In genomic region chr1:26740023-26740422, GRCh38 we compare ENCODE assay signal across 16 cellular contexts. TPM values are rescaled to one million over a fixed set of nuclear protein-coding genes. Genes with fewer than 3 reads are reported as not detected.
A peak's percentile ranks its signal among the peaks of the same experiment; 100 is the strongest.
DNase-seq lines count a peak whose midpoint lies in the region; ATAC-seq and TF ChIP-seq lines count a peak whose summit lies in the region.
"Had no signal": no experiment of that assay in that cellular context is flagged by ENCODE, and none has a peak within 500 bp of the region (broad histone marks: within the 10 kb centered on the region; RNA-seq: fewer than 3 reads in every experiment).

No MANE protein-coding gene starts in this region.

- POLR2A ChIA-PET in activated CD4-positive, alpha-beta T cell treated with anti-CD3 and anti-CD28 coated beads for 36 hours (lab: Charles Lee) = interaction anchor here (0.9 to 1.9 kb wide), 5 partner anchors 18 to 125 kb away, joined by 4 to 11 read pairs (median 5); no protein-coding TSS in a partner anchor

- H3K27me3 ChIP-seq in MM.1S (replicated peaks; ENCODE audit: insufficient read depth, low read length) (no peaks in the 10 kb centered on the region), body of pancreas (no peaks in the 10 kb centered on the region), neutrophil (no peaks in the 10 kb centered on the region), breast epithelium (no peaks in the 10 kb centered on the region)
- H3K27me3 ChIP-seq: heart left ventricle, thyroid gland had no signal

- peaks cover 85% of the 10 kb centered on the region for H3K4me1 ChIP-seq in MM.1S (ENCODE audit: low read length)
- H3K4me1 ChIP-seq in body of pancreas = peaks cover 27% of the 10 kb centered on the region
- peaks cover 23 to 24% of the 10 kb centered on the region in 2 experiments for H3K4me1 ChIP-seq in neutrophil (ENCODE audit: control insufficient read depth in 1 of 2, insufficient read depth in 1 of 2, low read depth in 1 of 2, low read length in 1 of 2)
- H3K4me1 ChIP-seq in breast epithelium = peaks cover 0 to 4% of the 10 kb centered on the region in 2 donors

- CTCF ChIA-PET in activated CD4-positive, alpha-beta T cell treated with anti-CD3 and anti-CD28 coated beads for 36 hours (lab: Charles Lee) = interaction anchor here (0.7 to 2.9 kb wide), 5 partner anchors 34 to 136 kb away, joined by 3 to 19 read pairs (median 5); no protein-coding TSS in a partner anchor

- H3K9me3 ChIP-seq in MM.1S (replicated peaks; ENCODE audit: insufficient read depth, low read length) = no peaks in the 10 kb centered on the region
- H3K9me3 ChIP-seq in body of pancreas = no peaks in the 10 kb centered on the region
- no peaks in the 10 kb centered on the region for H3K9me3 ChIP-seq in neutrophil
- H3K9me3 ChIP-seq in breast epithelium = no peaks in the 10 kb centered on the region
- H3K9me3 ChIP-seq: A549, heart left ventricle, thyroid gland had no signal

- H3K4me3 Mint-ChIP-seq in activated CD4-positive, alpha-beta T cell treated with anti-CD3 and anti-CD28 coated beads for 36 hours = no peak overlapping the region

- peaks cover 61% of the 10 kb centered on the region for H3K36me3 Mint-ChIP-seq in activated CD4-positive, alpha-beta T cell treated with anti-CD3 and anti-CD28 coated beads for 36 hours (ENCODE audit: low read depth)

- intact Hi-C loops in activated CD4-positive, alpha-beta T cell treated with anti-CD3 and anti-CD28 coated beads for 36 hours (cut with DNase I, micrococcal nuclease) = no loop called here
- intact Hi-C loops in body of pancreas (cut with DNase I) (no loop called here), breast epithelium (cut with DNase I; ENCODE audit: low total_unique reads) (no loop called here)

- no peak overlapping the region for H2AFZ ChIP-seq in MM.1S (ENCODE audit: low read length)

- no peak for TF ChIP-seq POLR2A in body of pancreas (IDR thresholded peaks at IDR 0.05)
- no peak for TF ChIP-seq POLR2A in breast epithelium (IDR thresholded peaks at IDR 0.05)

- peak overlapping the region; percentile 95; the same call in 1 of the 2 replicates for H3K27ac ChIP-seq in MM.1S (ENCODE audit: low read length)
- peak overlapping the region in 3 of 4 donors; percentile 12 to 52 (median 40) for H3K27ac ChIP-seq in body of pancreas
- peak overlapping the region; percentile 93 for H3K27ac ChIP-seq in neutrophil
- H3K27ac ChIP-seq in breast epithelium = no peak overlapping the region
- H3K27ac ChIP-seq: A549, epithelial cell of prostate, thyroid gland had no signal

- peaks cover 78% of the 10 kb centered on the region for H3K79me2 ChIP-seq in MM.1S (ENCODE audit: low read length)

- H3K27me3 Mint-ChIP-seq in activated CD4-positive, alpha-beta T cell treated with anti-CD3 and anti-CD28 coated beads for 36 hours = no peaks in the 10 kb centered on the region

- peaks cover 5% of the 10 kb centered on the region; the same call in 1 of the 2 replicates for H3K36me3 ChIP-seq in MM.1S (replicated peaks; ENCODE audit: insufficient read depth, low read length)
- H3K36me3 ChIP-seq in body of pancreas (replicated peaks in 1 of 2; ENCODE audit: insufficient read depth in 1 of 2, low read depth in 2 of 2) = peaks cover 5% of the 10 kb centered on the region in 2 donors
- peaks cover 56% of the 10 kb centered on the region for H3K36me3 ChIP-seq in neutrophil
- H3K36me3 ChIP-seq in breast epithelium = no peaks in the 10 kb centered on the region

- peak overlapping the region; percentile 44 for H3K4me2 ChIP-seq in MM.1S (ENCODE audit: low read depth, low read length)
- H3K4me2 ChIP-seq: A549 had no signal

- no peak for ATAC-seq in activated CD4-positive, alpha-beta T cell treated with anti-CD3 and anti-CD28 coated beads for 36 hours
- ATAC-seq in body of pancreas (no peak), GM18867 (IDR thresholded peaks at IDR 0.05; ENCODE audit: unreplicated experiment) (no peak), GM18870 (IDR thresholded peaks at IDR 0.05; ENCODE audit: unreplicated experiment) (no peak)
- ATAC-seq: A549, heart left ventricle had no signal

- H3K27ac Mint-ChIP-seq in activated CD4-positive, alpha-beta T cell treated with anti-CD3 and anti-CD28 coated beads for 36 hours = peak overlapping the region; percentile 71

- no peaks in the 10 kb centered on the region for H4K20me1 ChIP-seq in MM.1S (ENCODE audit: insufficient read depth, low read length)

- no peaks in the 10 kb centered on the region for H3K9me2 ChIP-seq in MM.1S (replicated peaks; ENCODE audit: insufficient read depth, low read length)

- H3K9ac ChIP-seq in MM.1S (ENCODE audit: low read length) = peak overlapping the region; percentile 3; the same call in 1 of the 2 replicates

- peaks cover 83% of the 10 kb centered on the region for H3F3A ChIP-seq in MM.1S (ENCODE audit: insufficient read depth, low read length)

- H3K4me3 ChIP-seq in MM.1S (ENCODE audit: low read length) (no peak overlapping the region), body of pancreas (no peak overlapping the region), neutrophil (ENCODE audit: low read depth in 1 of 2, low read length in 1 of 2) (no peak overlapping the region), breast epithelium (no peak overlapping the region)
- H3K4me3 ChIP-seq: A549, heart left ventricle, thyroid gland had no signal

- DNase-seq in activated CD4-positive, alpha-beta T cell treated with anti-CD3 and anti-CD28 coated beads for 36 hours = no peak
- no peak for DNase-seq in activated CD4-positive, alpha-beta T cell treated with anti-CD3 and anti-CD28 coated beads for 48 hours
- DNase-seq in MM.1S (no peak), body of pancreas (no peak), breast epithelium (ENCODE audit: low spot score in 2 of 2) (no peak)
- DNase-seq: cerebellar nuclear complex, DMS 273 treated with DMSO at 0.1 percent for 48 hours, heart left ventricle, NCI-H1694, NCI-H748 treated with DMSO at 0.1 percent for 48 hours, thyroid gland had no signal

- peaks cover 86% of the 10 kb centered on the region for H3K4me1 Mint-ChIP-seq in activated CD4-positive, alpha-beta T cell treated with anti-CD3 and anti-CD28 coated beads for 36 hours

- WGBS in body of pancreas, 2 donors = 70% methylated on average over 3 of the region's 3 CpGs

- TF ChIP-seq CTCF in MM.1S (IDR thresholded peaks at IDR 0.05; ENCODE audit: low read length) (no peak), body of pancreas (IDR thresholded peaks at IDR 0.05) (no peak), neutrophil (IDR thresholded peaks at IDR 0.05) (no peak), breast epithelium (IDR thresholded peaks at IDR 0.05) (no peak)

- no peaks in the 10 kb centered on the region for H3K9me3 Mint-ChIP-seq in activated CD4-positive, alpha-beta T cell treated with anti-CD3 and anti-CD28 coated beads for 36 hours (ENCODE audit: low read depth)

RNA-seq across cellular contexts. Expression of gene ARID1A, which starts 44.2 kb away (rescaled TPM):
- 100 to 1,000 TPM in 1 of 2 experiments, 10 to 100 TPM in 1; 73.1 to 112 TPM for total RNA-seq in activated CD4-positive, alpha-beta T cell treated with anti-CD3 and anti-CD28 coated beads for 36 hours
- 10 to 100 TPM; 23.7 to 25.9 TPM for total RNA-seq in body of pancreas
- 10 to 100 TPM; 32.8 to 41.9 (median 35.4) TPM for total RNA-seq in breast epithelium

RNA-seq across cellular contexts. Expression of gene PIGV, which starts 47.7 kb away (rescaled TPM):
- total RNA-seq in activated CD4-positive, alpha-beta T cell treated with anti-CD3 and anti-CD28 coated beads for 36 hours = 10 to 100 TPM; 12.0 to 17.2 TPM
- total RNA-seq in body of pancreas = 10 to 100 TPM; 10.9 to 14.2 TPM
- total RNA-seq in breast epithelium = 10 to 100 TPM; 18.7 to 36.8 (median 29.7) TPM

Comparison
In these comparisons a context has a peak if more than half of its experiments do, and no peak if none do; other contexts are left out.
1. H3K27ac ChIP-seq: peak in MM.1S (single experiment), body of pancreas (3 of 4) and neutrophil (single experiment); none in breast epithelium (0 of 2).